28 cellular contexts compared by ENCODE assay signal in the genomic region with DNA sequence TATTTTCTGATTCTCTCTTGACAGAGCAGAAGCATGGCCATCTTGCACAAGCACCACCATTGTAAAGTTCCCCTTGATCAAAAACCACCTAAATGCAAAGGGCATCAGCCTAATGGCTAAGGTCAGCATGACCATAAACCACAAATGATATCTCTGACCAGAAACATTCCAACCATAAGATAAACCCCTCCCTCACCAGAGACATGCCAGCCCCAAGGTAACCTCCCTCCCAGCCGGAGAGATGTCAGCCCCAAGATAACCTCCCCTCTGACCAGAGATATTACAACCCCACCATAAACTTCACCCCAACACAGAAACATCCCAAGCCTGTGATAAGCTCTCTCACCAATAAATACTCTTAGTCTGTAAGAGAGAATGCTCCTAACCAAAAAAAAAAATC.
"Had no signal": no experiment of that assay in that cellular context is flagged by ENCODE, and none has a peak within 500 bp of the region (broad histone marks: within the 10 kb centered on the region; RNA-seq: fewer than 3 reads in every experiment).

No MANE protein-coding gene starts in this region.

- H3K27ac Mint-ChIP-seq: activated CD4-positive, alpha-beta T cell treated with anti-CD3 and anti-CD28 coated beads, Interleukin-2, amount 10 ng/mL, durations not matched to agents 24 days and 14 days; activated CD8-positive, alpha-beta memory T cell treated with anti-CD3 and anti-CD28 coated beads, Interleukin-2, amount 10 ng/mL, durations not matched to agents 7 days and 5 days; activated naive CD8-positive, alpha-beta T cell treated with anti-CD3 and anti-CD28 coated beads, Interleukin-2, amount 10 ng/mL, durations not matched to agents 7 days and 5 days; activated T-helper 2 cell treated with anti-CD3 and anti-CD28 coated beads, Interferon-gamma antibody, Interleukin-2, Interleukin-4, amounts not matched to agents 10 μg/mL and 5 μg/mL and 100 μg/mL, durations not matched to agents 14 hours and 24 hours and 36 hours; WTC11 had no signal

- H3K4me3 ChIP-seq: adrenal gland, breast epithelium, SJCRH30 had no signal

- H3K9me3 Mint-ChIP-seq: activated naive CD8-positive, alpha-beta T cell treated with anti-CD3 and anti-CD28 coated beads, Interleukin-2, amount 10 ng/mL, durations not matched to agents 7 days and 5 days had no signal

- H3K4me3 Mint-ChIP-seq: activated CD4-positive, alpha-beta T cell treated with anti-CD3 and anti-CD28 coated beads, Interleukin-2, amount 10 ng/mL, durations not matched to agents 24 days and 14 days; activated CD8-positive, alpha-beta memory T cell treated with anti-CD3 and anti-CD28 coated beads, Interleukin-2, amount 10 ng/mL, durations not matched to agents 7 days and 5 days; activated naive CD8-positive, alpha-beta T cell treated with anti-CD3 and anti-CD28 coated beads, Interleukin-2, amount 10 ng/mL, durations not matched to agents 7 days and 5 days; activated T-cell treated with anti-CD3 and anti-CD28 coated beads, Interleukin-2, amount 50 U/mL, for 4 hours; WTC11 had no signal

- DNase-seq: activated CD4-positive, alpha-beta T cell treated with anti-CD3 and anti-CD28 coated beads, Interleukin-2, amount 10 ng/mL, durations not matched to agents 24 days and 14 days; activated CD4-positive, alpha-beta T cell treated with anti-CD3 and anti-CD28 coated beads, Interleukin-2, amount 50 U/mL, for 48 hours; activated CD4-positive, CD25-positive, alpha-beta regulatory T cell treated with anti-CD3 and anti-CD28 coated beads, Interleukin-2, amount 50 U/mL, for 72 hours; activated CD8-positive, alpha-beta memory T cell treated with anti-CD3 and anti-CD28 coated beads, Interleukin-2, amount 10 ng/mL, durations not matched to agents 7 days and 5 days; activated gamma-delta T cell treated with Interleukin-2 at 50 U/mL for 16 hours; activated naive CD4-positive, alpha-beta T cell treated with anti-CD3 and anti-CD28 coated beads, Interleukin-2, amount 50 U/mL, for 16 hours; activated naive CD8-positive, alpha-beta T cell treated with anti-CD3 and anti-CD28 coated beads, Interleukin-2, amount 10 ng/mL, durations not matched to agents 7 days and 5 days; activated T-cell treated with anti-CD3 and anti-CD28 coated beads, Interleukin-2, amount 50 U/mL, for 4 hours; adrenal gland; aorta; caudate nucleus; KG1; NCI-H1092; NCI-H1417; NCI-H1930; NCI-H2171; NCI-H345; NCI-H510A; NCI-H526 treated with DMSO at 0.1 percent for 48 hours; NCI-H82; Right ventricle myocardium superior; SJCRH30; SK-N-SH had no signal

- H3K27ac ChIP-seq: adrenal gland, breast epithelium, RWPE1, SJCRH30 had no signal

- H3K4me1 ChIP-seq: adrenal gland, breast epithelium, SJCRH30 had no signal

- H3K9me3 ChIP-seq: adrenal gland, breast epithelium, SJCRH30 had no signal

- H3K27me3 ChIP-seq: adrenal gland, breast epithelium, SJCRH30 had no signal

- H3K36me3 Mint-ChIP-seq: activated CD8-positive, alpha-beta memory T cell treated with anti-CD3 and anti-CD28 coated beads, Interleukin-2, amount 10 ng/mL, durations not matched to agents 7 days and 5 days; activated naive CD8-positive, alpha-beta T cell treated with anti-CD3 and anti-CD28 coated beads, Interleukin-2, amount 10 ng/mL, durations not matched to agents 7 days and 5 days had no signal

- H3K27me3 Mint-ChIP-seq: activated CD4-positive, alpha-beta T cell treated with anti-CD3 and anti-CD28 coated beads, Interleukin-2, amount 10 ng/mL, durations not matched to agents 24 days and 14 days had no signal

- H3K36me3 ChIP-seq: adrenal gland, breast epithelium, SJCRH30 had no signal

- ATAC-seq: activated CD8-positive, alpha-beta memory T cell treated with anti-CD3 and anti-CD28 coated beads, Interleukin-2, amount 10 ng/mL, durations not matched to agents 7 days and 5 days; activated T-cell treated with anti-CD3 and anti-CD28 coated beads, Interleukin-2, amount 50 U/mL, for 4 hours; Panc1; WTC11 had no signal
